9 cellular contexts compared by ENCODE assay signal in the genomic region with DNA sequence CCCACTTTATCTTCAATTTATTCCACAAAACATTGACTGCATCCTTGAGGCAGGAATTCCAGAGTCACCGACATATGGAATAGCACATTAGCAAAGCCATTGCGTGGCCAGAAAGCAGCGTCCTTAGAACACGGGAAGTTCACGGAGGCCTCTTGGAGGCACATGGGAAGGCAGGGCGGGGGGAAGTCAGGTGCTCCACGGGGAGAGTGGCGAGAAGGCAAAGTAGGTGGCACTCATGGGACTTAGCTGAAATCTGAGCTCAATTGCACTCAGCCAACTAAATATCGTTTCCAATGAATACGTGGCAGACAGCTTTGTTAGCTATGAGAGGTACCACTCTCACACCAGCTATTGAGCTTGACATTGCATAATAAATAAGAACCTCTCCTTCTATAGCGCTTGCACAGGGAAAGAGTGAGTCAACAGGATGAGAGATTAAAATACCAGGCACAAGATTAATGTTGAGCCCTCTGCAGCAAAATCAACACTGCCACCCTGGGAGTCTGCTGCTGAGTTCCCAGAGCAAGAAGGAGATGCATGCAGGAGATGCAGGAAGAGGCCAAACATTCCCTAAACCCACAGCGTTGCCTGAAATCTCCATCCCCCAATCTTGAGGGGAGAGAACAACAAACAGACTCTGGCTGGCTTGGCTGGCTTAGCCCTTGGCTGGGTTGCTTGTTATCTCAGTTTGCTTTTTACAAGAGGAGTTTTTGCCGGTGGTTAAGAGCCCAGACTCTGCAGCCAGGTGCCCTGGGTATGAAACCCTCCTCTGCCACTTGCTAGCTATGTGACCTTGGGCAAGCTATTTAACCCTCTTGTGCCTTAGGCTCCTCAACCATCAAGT. TPM values are rescaled to one million over a fixed set of nuclear protein-coding genes. Genes with fewer than 3 reads are reported as not detected.
A peak's percentile ranks its signal among the peaks of the same experiment; 100 is the strongest.
DNase-seq lines count a peak whose midpoint lies in the region; ATAC-seq and TF ChIP-seq lines count a peak whose summit lies in the region.
"Had no signal": no experiment of that assay in that cellular context is flagged by ENCODE, and none has a peak within 500 bp of the region (broad histone marks: within the 10 kb centered on the region; RNA-seq: fewer than 3 reads in every experiment).

No MANE protein-coding gene starts in this region.

- no peaks in the 10 kb centered on the region for H3K36me3 Mint-ChIP-seq in activated naive CD8-positive, alpha-beta T cell treated with anti-CD3 and anti-CD28 coated beads, Interleukin-2, amount 50 U/mL, for 24 hours (ENCODE audit: low read depth)
- H3K36me3 Mint-ChIP-seq in CD14-positive monocyte = no peaks in the 10 kb centered on the region

- H3K4me3 ChIP-seq in HFF-Myc (replicated peaks; ENCODE audit: low read depth, low read length) (no peak overlapping the region), retinal pigment epithelial cell (ENCODE audit: low read length) (no peak overlapping the region), transverse colon (no peak overlapping the region)
- H3K4me3 ChIP-seq: skin epidermis had no signal

- H3K4me1 Mint-ChIP-seq in activated naive CD8-positive, alpha-beta T cell treated with anti-CD3 and anti-CD28 coated beads, Interleukin-2, amount 50 U/mL, for 24 hours = peaks cover 15% of the 10 kb centered on the region
- H3K4me1 Mint-ChIP-seq in CD14-positive monocyte = no peaks in the 10 kb centered on the region

- no peak overlapping the region for H3K4me3 Mint-ChIP-seq in activated naive CD8-positive, alpha-beta T cell treated with anti-CD3 and anti-CD28 coated beads, Interleukin-2, amount 50 U/mL, for 24 hours
- no peak overlapping the region for H3K4me3 Mint-ChIP-seq in CD14-positive monocyte

- DNase-seq in HFF-Myc (ENCODE audit: extremely low read depth, low read depth) (peak; percentile 87), NCI-H524 treated with DMSO at 0.1 percent for 48 hours (lab: John Stamatoyannopoulos, UW) (peak; percentile 95), retinal pigment epithelial cell (ENCODE audit: low read depth) (peak; percentile 100), transverse colon (no peak), CD14-positive monocyte (ENCODE audit: low spot score) (no peak)
- no peak for DNase-seq in activated naive CD8-positive, alpha-beta T cell treated with anti-CD3 and anti-CD28 coated beads, Interleukin-2, amount 50 U/mL, for 24 hours
- DNase-seq in stimulated activated naive CD8-positive, alpha-beta T cell treated with anti-CD3 and anti-CD28 coated beads, Interleukin-15, Interleukin-2, amounts not matched to agents 100 U/mL and 50 U/mL, for 24 hours = no peak

- H3K4me1 ChIP-seq in transverse colon = no peaks in the 10 kb centered on the region

- H3K9me3 ChIP-seq in transverse colon = no peaks in the 10 kb centered on the region

- H3K36me3 ChIP-seq in transverse colon = no peaks in the 10 kb centered on the region

- peak; percentile 90 for ATAC-seq in esophagus mucosa
- no peak for ATAC-seq in activated naive CD8-positive, alpha-beta T cell treated with anti-CD3 and anti-CD28 coated beads, Interleukin-2, amount 50 U/mL, for 24 hours
- ATAC-seq in stimulated activated naive CD8-positive, alpha-beta T cell treated with anti-CD3 and anti-CD28 coated beads, Interleukin-15, Interleukin-2, amounts not matched to agents 100 U/mL and 50 U/mL, for 24 hours = no peak

- 60 to 72% methylated on average over 4 to 13 of the region's 13 CpGs for WGBS in transverse colon (ENCODE audit: low coverage in 1 of 2), 2 donors

- H3K27ac ChIP-seq in transverse colon = no peak overlapping the region
- H3K27ac ChIP-seq: skin epidermis had no signal

- no peak overlapping the region for H3K27ac Mint-ChIP-seq in activated naive CD8-positive, alpha-beta T cell treated with anti-CD3 and anti-CD28 coated beads, Interleukin-2, amount 50 U/mL, for 24 hours
- H3K27ac Mint-ChIP-seq in CD14-positive monocyte = no peak overlapping the region

- H3K27me3 Mint-ChIP-seq in activated naive CD8-positive, alpha-beta T cell treated with anti-CD3 and anti-CD28 coated beads, Interleukin-2, amount 50 U/mL, for 24 hours = peaks cover 18% of the 10 kb centered on the region
- H3K27me3 Mint-ChIP-seq in CD14-positive monocyte (ENCODE audit: low read depth in 3 of 3) = peaks cover 7 to 15% (median 10%) of the 10 kb centered on the region in 3 donors

- H3K27me3 ChIP-seq in transverse colon = no peaks in the 10 kb centered on the region

- no peak for TF ChIP-seq POLR2A in transverse colon (IDR thresholded peaks at IDR 0.05)

- intact Hi-C loops in transverse colon (cut with DNase I; ENCODE audit: low total_unique reads) (no loop called here), CD14-positive monocyte (cut with micrococcal nuclease) (no loop called here)

- in situ Hi-C loops in transverse colon (cut with MboI; ENCODE audit: low pct_ligation_motif_present in 1 of 4, low pct_unique_long_range_greater_than_20kb in 1 of 4, low sequenced_read_pairs in 3 of 4) = no loop called here

- no peaks in the 10 kb centered on the region for H3K9me3 Mint-ChIP-seq in activated naive CD8-positive, alpha-beta T cell treated with anti-CD3 and anti-CD28 coated beads, Interleukin-2, amount 50 U/mL, for 24 hours
- H3K9me3 Mint-ChIP-seq in CD14-positive monocyte = peaks cover 0 to 2% (median 0%) of the 10 kb centered on the region in 7 donors

- no peak for TF ChIP-seq EP300 in transverse colon (IDR thresholded peaks at IDR 0.05; ENCODE audit: low read depth)

- TF ChIP-seq CTCF in HFF-Myc (IDR thresholded peaks at IDR 0.05; ENCODE audit: low read depth, low read length, missing control alignments) = no peak
- TF ChIP-seq CTCF in retinal pigment epithelial cell (conservative IDR thresholded peaks at IDR 0.05; ENCODE audit: low read depth, low read length) = no peak
- TF ChIP-seq CTCF in transverse colon (IDR thresholded peaks at IDR 0.05) = no peak
- TF ChIP-seq CTCF in CD14-positive monocyte (IDR thresholded peaks at IDR 0.05) = no peak

RNA-seq across cellular contexts. Expression of gene ABCC12, which starts 28.8 kb away (rescaled TPM):
- total RNA-seq in esophagus mucosa (not detected), transverse colon (not detected)
- polyA plus RNA-seq in CD14-positive monocyte = not detected

Comparison
In these comparisons a context has a peak if more than half of its experiments do, and no peak if none do; other contexts are left out.
1. DNase-seq: peak in HFF-Myc (single experiment), NCI-H524 treated with DMSO at 0.1 percent for 48 hours (single experiment) and retinal pigment epithelial cell (single experiment); none in activated naive CD8-positive, alpha-beta T cell treated with anti-CD3 and anti-CD28 coated beads, Interleukin-2, amount 50 U/mL, for 24 hours (single experiment), transverse colon (single experiment), CD14-positive monocyte (single experiment) and stimulated activated naive CD8-positive, alpha-beta T cell treated with anti-CD3 and anti-CD28 coated beads, Interleukin-15, Interleukin-2, amounts not matched to agents 100 U/mL and 50 U/mL, for 24 hours (single experiment).